In the genomic region with DNA sequence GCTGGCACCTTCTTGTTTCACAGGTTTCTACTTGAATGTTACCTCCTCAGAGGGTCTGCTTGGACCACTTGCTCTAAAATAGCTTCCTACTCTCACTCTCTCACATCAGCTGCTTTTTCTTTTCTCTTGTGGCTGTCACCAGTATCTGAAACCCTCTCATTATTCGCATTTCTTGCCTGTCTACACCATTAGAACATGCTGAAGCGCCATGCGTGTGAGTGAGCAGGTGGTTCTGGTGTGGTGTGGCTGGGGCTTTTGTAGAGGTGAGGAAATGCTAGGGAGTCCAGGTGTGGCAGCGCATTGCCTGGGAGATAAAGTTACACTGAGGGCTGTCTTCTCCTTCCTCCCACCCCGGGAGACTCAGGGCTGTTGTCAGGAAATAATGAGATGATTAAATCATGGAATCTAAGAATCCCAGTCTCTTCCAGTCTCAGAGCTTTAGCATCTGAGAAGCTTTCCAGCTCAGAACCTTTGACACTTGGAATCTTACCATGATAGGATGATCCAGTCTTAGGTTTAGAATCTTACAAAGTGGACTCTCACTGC, we compare ENCODE assay signal across 16 cellular contexts. TPM values are rescaled to one million over a fixed set of nuclear protein-coding genes. Genes with fewer than 3 reads are reported as not detected.
DNase-seq lines count a peak whose midpoint lies in the region; FAIRE-seq and TF ChIP-seq lines count a peak whose summit lies in the region.
"Had no signal": no experiment of that assay in that cellular context is flagged by ENCODE, and none has a peak within 500 bp of the region (broad histone marks: within the 10 kb centered on the region; RNA-seq: fewer than 3 reads in every experiment).

No MANE protein-coding gene starts in this region.

- TF ChIP-seq CTCF in nephron progenitor cell (IDR thresholded peaks at IDR 0.05) (no peak), PC-9 (conservative IDR thresholded peaks at IDR 0.05) (no peak)

- H3K4me1 ChIP-seq in PC-9 (replicated peaks; ENCODE audit: insufficient read depth), result peaks cover 16% of the 10 kb centered on the region; the same call in 1 of the 2 replicates

- DNase-seq in NCI-H2081 (lab: John Stamatoyannopoulos, UW), result peak; percentile 32 to 59
- DNase-seq in NCI-H2081 treated with DMSO at 0.1 percent for 48 hours (lab: John Stamatoyannopoulos, UW), result no peak
- peak; percentile 57 for DNase-seq in DMS53 (lab: John Stamatoyannopoulos, UW)
- DNase-seq in RPMI8226, result peak; percentile 20
- no peak for DNase-seq in nephron progenitor cell
- DNase-seq in stimulated activated CD4-positive, alpha-beta T cell treated with anti-CD3 and anti-CD28 coated beads, Interleukin-4, amount 100 ng/mL, for 24 hours, result no peak
- no peak for DNase-seq in PC-9
- no peak for DNase-seq in HTR-8/SVneo (ENCODE audit: insufficient read length, low spot score)
- DNase-seq: activated CD8-positive, alpha-beta memory T cell treated with anti-CD3 and anti-CD28 coated beads, Interleukin-2, amount 50 U/mL, for 4 hours; cortex of kidney; left lung; NCI-H1105; stimulated activated naive CD4-positive, alpha-beta T cell treated with Interleukin-2 at 50 U/mL for 16 hours had no signal

- peaks cover 43% of the 10 kb centered on the region for H3K79me2 ChIP-seq in PC-9 (ENCODE audit: low read depth)

- peaks cover 21% of the 10 kb centered on the region for H3K36me3 Mint-ChIP-seq in nephron progenitor cell (ENCODE audit: low read depth)

- POLR2A ChIA-PET in PC-9 (lab: Charles Lee; ENCODE audit: unreplicated experiment), result interaction anchor here (0.6 kb wide), 1 partner anchor 10 kb away, joined by 4 read pairs; no protein-coding TSS in a partner anchor

- H3K36me3 ChIP-seq in PC-9 (ENCODE audit: low read depth), result no peaks in the 10 kb centered on the region
- H3K36me3 ChIP-seq: left lung had no signal

- no TSS peak for BruUV-seq in PC-9 (replicated peaks; lab: Mats Ljungman, UMichigan)

- H3K9me2 ChIP-seq in PC-9 (ENCODE audit: insufficient read depth), result no peaks in the 10 kb centered on the region

- no peaks in the 10 kb centered on the region for H4K20me1 ChIP-seq in PC-9 (ENCODE audit: insufficient read depth)

- CTCF ChIA-PET in PC-9 (lab: Charles Lee), result no interaction called here

- peaks cover 3% of the 10 kb centered on the region for H3K27me3 Mint-ChIP-seq in nephron progenitor cell (ENCODE audit: low read depth, poor library complexity)

- H3K4me3 Mint-ChIP-seq in nephron progenitor cell, result peak overlapping the region; percentile 4

- H3K4me2 ChIP-seq in PC-9, result no peak overlapping the region

- H3K9me3 ChIP-seq in PC-9 (ENCODE audit: insufficient read depth, low read depth), result no peaks in the 10 kb centered on the region
- H3K9me3 ChIP-seq: adrenal gland, left lung, neutrophil had no signal

- H3K27ac ChIP-seq in PC-9, result no peak overlapping the region
- H3K27ac ChIP-seq: left lung, neutrophil had no signal

- no peak overlapping the region for H3K27ac Mint-ChIP-seq in nephron progenitor cell

- intact Hi-C loops in PC-9 (cut with micrococcal nuclease; ENCODE audit: unreplicated experiment), result no loop called here

- H3K4me3 ChIP-seq in PC-9, result no peak overlapping the region
- H3K4me3 ChIP-seq: adrenal gland, left lung had no signal

- no peaks in the 10 kb centered on the region for H3K27me3 ChIP-seq in PC-9 (ENCODE audit: insufficient read depth, low read depth)
- H3K27me3 ChIP-seq: adrenal gland, left lung, neutrophil had no signal

- H3F3A ChIP-seq in PC-9 (ENCODE audit: insufficient read depth, low read depth), result no peaks in the 10 kb centered on the region; the same call in 1 of the 2 replicates

- H2AFZ ChIP-seq in PC-9, result no peak overlapping the region

- FAIRE-seq in HTR-8/SVneo (lab: Jason Lieb, UNC), result no peak
- FAIRE-seq: A204.1 had no signal

- no peaks in the 10 kb centered on the region for H3K9me3 Mint-ChIP-seq in nephron progenitor cell

- peaks cover 52% of the 10 kb centered on the region for H3K4me1 Mint-ChIP-seq in nephron progenitor cell

RNA-seq across cellular contexts. Expression of a gene that starts 4.2 kb away (rescaled TPM):
- 32.3 and 33.1 TPM in 2 replicates for total RNA-seq in PC-9 (2021)

Comparison
In these comparisons a context has a peak if more than half of its experiments do, and no peak if none do; other contexts are left out.
1. DNase-seq: peak in NCI-H2081 (2 of 2), DMS53 (single experiment) and RPMI8226 (single experiment); none in NCI-H2081 treated with DMSO at 0.1 percent for 48 hours (single experiment), nephron progenitor cell (single experiment), stimulated activated CD4-positive, alpha-beta T cell treated with anti-CD3 and anti-CD28 coated beads, Interleukin-4, amount 100 ng/mL, for 24 hours (single experiment), PC-9 (0 of 2) and HTR-8/SVneo (single experiment).